ENCODE assay signal across 10 cellular contexts in genomic region chr1:225825606-225826005, GRCh38. TPM values are rescaled to one million over a fixed set of nuclear protein-coding genes. Genes with fewer than 3 reads are reported as not detected.
A peak's percentile ranks its signal among the peaks of the same experiment; 100 is the strongest.
DNase-seq lines count a peak whose midpoint lies in the region; ATAC-seq and TF ChIP-seq lines count a peak whose summit lies in the region.
"Had no signal": no experiment of that assay in that cellular context is flagged by ENCODE, and none has a peak within 500 bp of the region (broad histone marks: within the 10 kb centered on the region; RNA-seq: fewer than 3 reads in every experiment).

No MANE protein-coding gene starts in this region.

- no peak overlapping the region for H3K4me3 Mint-ChIP-seq in HFFc6
- no peak overlapping the region for H3K4me3 Mint-ChIP-seq in Calu3 (ENCODE audit: low read depth, unreplicated experiment)
- H3K4me3 Mint-ChIP-seq: CD14-positive monocyte had no signal

- H3K36me3 ChIP-seq in HEK293 (ENCODE audit: control insufficient read depth in 2 of 2, insufficient read depth in 1 of 2, low read length in 2 of 2), result peaks cover 0 to 16% of the 10 kb centered on the region in 2 experiments; a peak in 2 of 3 replicates
- H3K36me3 ChIP-seq in left ventricle myocardium inferior, result peaks cover 32% of the 10 kb centered on the region

- H3K27ac Mint-ChIP-seq in HFFc6 (no peak overlapping the region), Calu3 (ENCODE audit: unreplicated experiment) (no peak overlapping the region)
- H3K27ac Mint-ChIP-seq: CD14-positive monocyte had no signal

- H3K27ac ChIP-seq in HEK293 (ENCODE audit: extremely low read depth, low read depth, low read length), result no peak overlapping the region
- H3K27ac ChIP-seq in left ventricle myocardium inferior (replicated peaks), result peak overlapping the region; percentile 66

- no peak for TF ChIP-seq CTCF in HEK293 (tag by site-specific recombination; IDR thresholded peaks at IDR 0.05)
- no peak for TF ChIP-seq CTCF in left ventricle myocardium inferior (IDR thresholded peaks at IDR 0.05; ENCODE audit: borderline replicate concordance)
- no peak for TF ChIP-seq CTCF in HFFc6 (IDR thresholded peaks at IDR 0.05)
- no peak for TF ChIP-seq CTCF in Calu3 (IDR thresholded peaks at IDR 0.05; ENCODE audit: unreplicated experiment)
- TF ChIP-seq CTCF in GM13977 (IDR thresholded peaks at IDR 0.05; ENCODE audit: extremely low read depth, insufficient read depth, missing control alignments), result no peak

- intact Hi-C loops in left ventricle myocardium inferior (cut with micrococcal nuclease) (no loop called here), sciatic nerve (cut with DNase I) (no loop called here), Calu3 (cut with micrococcal nuclease; ENCODE audit: unreplicated experiment) (no loop called here)

- DNase-seq in NCI-H526 treated with DMSO at 0.1 percent for 48 hours (lab: John Stamatoyannopoulos, UW) (peak; percentile 21), left ventricle myocardium inferior (no peak), sciatic nerve (ENCODE audit: low spot score) (no peak), HFFc6 (no peak), Calu3 (no peak), HT-29 (ENCODE audit: low spot score) (no peak), GM13977 (ENCODE audit: low spot score) (no peak)
- DNase-seq: activated T-cell treated with anti-CD3 and anti-CD28 coated beads for 4 hours had no signal

- H3K27me3 Mint-ChIP-seq in HFFc6 (ENCODE audit: insufficient read depth) (peaks cover 2% of the 10 kb centered on the region), Calu3 (ENCODE audit: unreplicated experiment) (no peaks in the 10 kb centered on the region)

- CTCF ChIA-PET in HEK293 (lab: Yijun Ruan, JAX) (interaction anchor here (0.6 to 1.2 kb wide), 4 partner anchors 9 to 196 kb away, joined by 3 to 5 read pairs (median 4); no protein-coding TSS in a partner anchor), Calu3 (lab: Charles Lee) (interaction anchor here (0.6 to 0.7 kb wide), 2 partner anchors 140 to 386 kb away, joined by 4 to 5 read pairs; no protein-coding TSS in a partner anchor)

- peak; percentile 55 for ATAC-seq in sciatic nerve

- H3K9me3 ChIP-seq in HEK293 (ENCODE audit: control insufficient read depth, insufficient read depth, low read depth, low read length) (no peaks in the 10 kb centered on the region), left ventricle myocardium inferior (replicated peaks) (no peaks in the 10 kb centered on the region)

- no peak overlapping the region for H3K4me3 ChIP-seq in HEK293 (ENCODE audit: low read depth, low read length)
- peak overlapping the region; percentile 23 for H3K4me3 ChIP-seq in left ventricle myocardium inferior

- POLR2A ChIA-PET in HEK293 (lab: Yijun Ruan, JAX), result interaction anchor here (0.6 to 0.8 kb wide), 2 partner anchors 11 to 23 kb away, joined by 4 to 11 read pairs; no protein-coding TSS in a partner anchor

- H3K4me1 Mint-ChIP-seq in HFFc6 (ENCODE audit: low read depth), result no peaks in the 10 kb centered on the region
- H3K4me1 Mint-ChIP-seq in Calu3 (ENCODE audit: low read depth, unreplicated experiment), result no peaks in the 10 kb centered on the region
- H3K4me1 Mint-ChIP-seq: CD14-positive monocyte had no signal

- H3K9me3 Mint-ChIP-seq in HFFc6, result no peaks in the 10 kb centered on the region
- no peaks in the 10 kb centered on the region for H3K9me3 Mint-ChIP-seq in Calu3 (ENCODE audit: low read depth, unreplicated experiment)

- H3K36me3 Mint-ChIP-seq in HFFc6 (ENCODE audit: low read depth), result no peaks in the 10 kb centered on the region
- H3K36me3 Mint-ChIP-seq in Calu3 (ENCODE audit: insufficient read depth, unreplicated experiment), result peaks cover 8% of the 10 kb centered on the region

- in situ Hi-C loops in GM13977 (cut with MboI; ENCODE audit: low pct_unique_long_range_greater_than_20kb, low sequenced_read_pairs, unreplicated experiment), result no loop called here

- H3K27me3 ChIP-seq in left ventricle myocardium inferior (ENCODE audit: low read depth), result no peaks in the 10 kb centered on the region

- no peaks in the 10 kb centered on the region for H3K4me1 ChIP-seq in HEK293 (ENCODE audit: control insufficient read depth, insufficient read depth, low read length)
- peaks cover 63% of the 10 kb centered on the region for H3K4me1 ChIP-seq in left ventricle myocardium inferior

- BruUV-seq in Calu3 (replicated peaks; lab: Mats Ljungman, UMichigan), result no TSS peak

TF ChIP-seq in HEK293, 187 proteins besides CTCF, POLR2A, EP300 and RAD21 (continues in another document):
- no peak for TF ChIP-seq ZNF433 (tag by site-specific recombination; IDR thresholded peaks at IDR 0.05; ENCODE audit: low read depth)
- TF ChIP-seq KLF7 (tag by site-specific recombination; IDR thresholded peaks at IDR 0.05; ENCODE audit: borderline replicate concordance), result no peak
- TF ChIP-seq ZBTB1 (tag by site-specific recombination; IDR thresholded peaks at IDR 0.05), result no peak
- TF ChIP-seq BCL11B (tag by site-specific recombination; IDR thresholded peaks at IDR 0.05; ENCODE audit: low read depth), result no peak
- no peak for TF ChIP-seq ZBTB10 (tag by site-specific recombination; IDR thresholded peaks at IDR 0.05)
- TF ChIP-seq ZFHX2 (tag by site-specific recombination; conservative IDR thresholded peaks at IDR 0.05), result peak; percentile 70
- no peak for TF ChIP-seq ZBTB17 (tag by site-specific recombination; IDR thresholded peaks at IDR 0.05)
- TF ChIP-seq ZNF24 (tag by site-specific recombination; IDR thresholded peaks at IDR 0.05), result no peak
- TF ChIP-seq MEIS1 (CRISPR knock-in tag; IDR thresholded peaks at IDR 0.05; ENCODE audit: borderline replicate concordance), result no peak
- no peak for TF ChIP-seq ZNF169 (tag by site-specific recombination; IDR thresholded peaks at IDR 0.05)
- TF ChIP-seq ZNF768 (tag by site-specific recombination; IDR thresholded peaks at IDR 0.05), result no peak
- no peak for TF ChIP-seq ZBTB48 (tag by site-specific recombination; IDR thresholded peaks at IDR 0.05)
- TF ChIP-seq KLF8 (tag by site-specific recombination; IDR thresholded peaks at IDR 0.05), result no peak
- TF ChIP-seq ZNF548 (tag by site-specific recombination; IDR thresholded peaks at IDR 0.05), result no peak
- TF ChIP-seq ZBTB44 (tag by site-specific recombination; IDR thresholded peaks at IDR 0.05), result no peak

RNA-seq across cellular contexts. Expression of gene EPHX1, which starts 15.7 kb away (rescaled TPM):
- total RNA-seq in left ventricle myocardium inferior (49.7 TPM), sciatic nerve (232 TPM), Calu3 (2022) (32.5 and 46.6 TPM in 2 replicates)
- total RNA-seq in HFFc6 (2021; fragmentation: NEBNext Ultra II Directional; extraction: Animal tissue kit (Norgen Biotek cat#: 25700)), result 10 to 100 TPM; 30.3 to 38.7 (median 34.9) TPM
- total RNA-seq in HT-29 (2014; rRNA removed; shearing (Covaris generic)), result 54.2 and 64.2 TPM in 2 replicates

RNA-seq across cellular contexts. Expression of gene SRP9, which starts 48.0 kb away (rescaled TPM):
- 205 TPM for total RNA-seq in left ventricle myocardium inferior
- 151 TPM for total RNA-seq in sciatic nerve
- total RNA-seq in HFFc6 (2021; fragmentation: NEBNext Ultra II Directional; extraction: Animal tissue kit (Norgen Biotek cat#: 25700)), result 100 to 1,000 TPM; 219 to 277 (median 246) TPM
- total RNA-seq in Calu3 (2022), result 264 and 312 TPM in 2 replicates
- total RNA-seq in HT-29 (2014; rRNA removed; shearing (Covaris generic)), result 149 and 150 TPM in 2 replicates

RNA-seq across cellular contexts. Expression of gene TMEM63A, which starts 56.6 kb away (rescaled TPM):
- 30.4 TPM for total RNA-seq in left ventricle myocardium inferior
- total RNA-seq in sciatic nerve, result 95.7 TPM
- 10 to 100 TPM; 18.9 to 29.1 (median 22.0) TPM for total RNA-seq in HFFc6 (2021; fragmentation: NEBNext Ultra II Directional; extraction: Animal tissue kit (Norgen Biotek cat#: 25700))
- 253 and 303 TPM in 2 replicates for total RNA-seq in Calu3 (2022)
- total RNA-seq in HT-29 (2014; rRNA removed; shearing (Covaris generic)), result 88.9 and 98.3 TPM in 2 replicates
